In the genomic region with DNA sequence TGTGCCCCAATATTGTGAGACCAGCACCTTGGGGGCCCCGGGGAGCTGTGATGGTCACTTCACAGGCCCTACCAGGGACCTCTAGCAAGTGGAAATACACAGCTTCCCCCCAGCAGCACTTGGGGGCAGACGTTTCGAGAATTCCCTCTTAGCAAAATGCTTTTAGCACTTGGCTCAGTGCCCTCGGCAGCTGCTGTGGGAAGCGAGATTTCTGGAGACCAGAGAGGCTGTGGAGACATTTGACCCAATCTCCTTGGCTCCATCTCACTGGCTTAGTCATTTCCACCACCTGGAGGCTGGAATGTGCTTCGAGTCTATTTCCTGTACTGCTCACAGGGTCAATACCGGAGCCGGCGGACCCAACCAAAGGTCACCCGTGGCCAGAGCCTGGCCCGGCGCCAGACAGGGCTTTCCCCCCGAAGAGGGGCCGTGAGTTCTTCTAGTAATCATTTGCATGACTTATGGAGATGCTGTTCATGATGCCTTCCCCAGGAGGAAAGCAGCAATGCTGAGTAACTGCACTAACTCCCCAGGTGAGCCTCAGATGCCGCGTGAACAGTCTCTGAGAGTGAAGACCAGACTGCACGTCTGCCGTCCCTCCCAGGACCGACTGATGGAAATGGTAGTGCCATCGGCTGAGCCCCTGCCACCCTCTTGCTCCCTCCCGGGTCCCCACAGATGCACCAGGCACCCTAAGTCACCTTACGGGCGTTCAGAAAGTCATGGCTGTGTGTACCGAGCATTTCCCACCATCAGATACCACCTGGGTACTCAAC, we compare ENCODE assay signal across 8 cellular contexts. TPM values are rescaled to one million over a fixed set of nuclear protein-coding genes. Genes with fewer than 3 reads are reported as not detected.
DNase-seq lines count a peak whose midpoint lies in the region; ATAC-seq, FAIRE-seq and TF ChIP-seq lines count a peak whose summit lies in the region.

No MANE protein-coding gene starts in this region.

- peak overlapping the region; percentile 67 for H3K4me2 ChIP-seq in A549

- peaks cover 0 to 2% of the 10 kb centered on the region in 2 donors for H3K36me3 Mint-ChIP-seq in activated T-cell treated with anti-CD3 and anti-CD28 coated beads, Interleukin-2, amount 50 U/mL, for 72 hours (ENCODE audit: insufficient read depth in 2 of 2)

- peaks cover 35% of the 10 kb centered on the region for H3K4me1 ChIP-seq in A549
- H3K4me1 ChIP-seq in thyroid gland, result peaks cover 1 to 15% of the 10 kb centered on the region in 2 donors

- 70% methylated on average over 8 of the region's 24 CpGs for WGBS in A549 (ENCODE audit: missing lambda C conversion rate)
- 35 to 76% methylated on average over 12 to 14 of the region's 24 CpGs for WGBS in thyroid gland, 2 donors

- POLR2A ChIA-PET in A549 (lab: Yijun Ruan, JAX), result no interaction called here

- H3K27me3 ChIP-seq in kidney epithelial cell (ENCODE audit: control insufficient read depth, insufficient read depth, low read length), result peaks cover 2% of the 10 kb centered on the region
- H3K27me3 ChIP-seq in thyroid gland, result no peaks in the 10 kb centered on the region

- DNase-seq in A549 (ENCODE audit: low read depth in 1 of 2, low spot score in 1 of 2), result peak; percentile 65 to 68
- peak; percentile 58 for DNase-seq in brain pericyte (ENCODE audit: low read depth, low spot score)
- DNase-seq in kidney epithelial cell (ENCODE audit: low read depth), result peak; percentile 63
- peak; percentile 49 to 65 for DNase-seq in thyroid gland
- no peak for DNase-seq in activated T-cell treated with anti-CD3 and anti-CD28 coated beads, Interleukin-2, amount 50 U/mL, for 72 hours
- no peak for DNase-seq in stimulated activated CD8-positive, alpha-beta memory T cell treated with anti-CD3 and anti-CD28 coated beads, Interleukin-4, amount 100 ng/mL, for 48 hours

- peak; percentile 48 to 82; a peak in 4 of 6 replicates for ATAC-seq in A549
- ATAC-seq in activated T-cell treated with anti-CD3 and anti-CD28 coated beads, Interleukin-2, amount 50 U/mL, for 72 hours (replicated peaks in 1 of 2), result no peak
- ATAC-seq in GM21390 (IDR thresholded peaks at IDR 0.05; ENCODE audit: unreplicated experiment), result no peak

- FAIRE-seq in A549 (lab: Jason Lieb, UNC), result no peak

- intact Hi-C loops in thyroid gland (cut with DNase I), result no loop called here

- H3K27ac Mint-ChIP-seq in activated T-cell treated with anti-CD3 and anti-CD28 coated beads, Interleukin-2, amount 50 U/mL, for 72 hours, result no peak overlapping the region

- no peak for TF ChIP-seq EP300 in A549 (IDR thresholded peaks at IDR 0.05)
- 0 out of 2 replicates have a peak, but pooled peaks have one; percentile 13 for TF ChIP-seq EP300 in Ishikawa (IDR thresholded peaks at IDR 0.05; ENCODE audit: borderline replicate concordance)

- TF ChIP-seq RAD21 in A549 (conservative IDR thresholded peaks at IDR 0.05 in 1 of 2, IDR thresholded peaks at IDR 0.05 in 1 of 2) (peak in 1 of 2 experiments; percentile 29; a peak in 1 of 5 replicates), Ishikawa (IDR thresholded peaks at IDR 0.05; ENCODE audit: low read depth) (peak; percentile 51; the same call in 1 of the 2 replicates)

- no peaks in the 10 kb centered on the region for H3K36me3 ChIP-seq in kidney epithelial cell (ENCODE audit: control insufficient read depth, insufficient read depth, low read length)
- H3K36me3 ChIP-seq in thyroid gland, result no peaks in the 10 kb centered on the region

- TF ChIP-seq POLR2A in A549 (IDR thresholded peaks at IDR 0.05; ENCODE audit: low read length) (no peak), thyroid gland (IDR thresholded peaks at IDR 0.05) (no peak)

- no peak overlapping the region for H3K4me3 Mint-ChIP-seq in activated T-cell treated with anti-CD3 and anti-CD28 coated beads, Interleukin-2, amount 50 U/mL, for 72 hours

- H3K9me3 Mint-ChIP-seq in activated T-cell treated with anti-CD3 and anti-CD28 coated beads, Interleukin-2, amount 50 U/mL, for 72 hours, result no peaks in the 10 kb centered on the region

- no peaks in the 10 kb centered on the region for H3K9me3 ChIP-seq in A549
- no peaks in the 10 kb centered on the region for H3K9me3 ChIP-seq in thyroid gland

- TF ChIP-seq CTCF in A549 (IDR thresholded peaks at IDR 0.05) (peak; percentile 26; the same call in 1 of the 3 replicates), kidney epithelial cell (IDR thresholded peaks at IDR 0.05; ENCODE audit: insufficient read depth, low read length, poor library complexity, severe bottlenecking) (peak; percentile 38), thyroid gland (IDR thresholded peaks at IDR 0.05) (peak in 1 of 6 experiments; percentile 40)

- H3K27ac ChIP-seq in A549 (peak overlapping the region; percentile 78 to 85), thyroid gland (peak overlapping the region in 2 of 3 donors; percentile 15 to 53)

- CTCF ChIA-PET in A549 (lab: Yijun Ruan, JAX), result interaction anchor here (0.7 to 2.3 kb wide), 8 partner anchors 8 to 150 kb away, joined by 3 to 6 read pairs (median 4); partner anchors contain the start of gene PRDM15

- peaks cover 36% of the 10 kb centered on the region for H3K27me3 Mint-ChIP-seq in activated T-cell treated with anti-CD3 and anti-CD28 coated beads, Interleukin-2, amount 50 U/mL, for 72 hours (ENCODE audit: low read depth)

- H3K4me3 ChIP-seq in A549, result no peak overlapping the region
- H3K4me3 ChIP-seq in kidney epithelial cell (ENCODE audit: low read depth, low read length), result no peak overlapping the region
- H3K4me3 ChIP-seq in thyroid gland (replicated peaks in 1 of 3), result no peak overlapping the region

- H3K4me1 Mint-ChIP-seq in activated T-cell treated with anti-CD3 and anti-CD28 coated beads, Interleukin-2, amount 50 U/mL, for 72 hours (ENCODE audit: low read depth), result peaks cover 33% of the 10 kb centered on the region

TF ChIP-seq in A549, 52 proteins besides CTCF, POLR2A, EP300 and RAD21 (continues in another document):
- 0 out of 3 replicates have a peak, but pooled peaks have one; percentile 16 for TF ChIP-seq SMC3 (IDR thresholded peaks at IDR 0.05)
- TF ChIP-seq CBX8 (IDR thresholded peaks at IDR 0.05), result no peak
- TF ChIP-seq CEBPB (IDR thresholded peaks at IDR 0.05), result no peak
- TF ChIP-seq FOSL2 (IDR thresholded peaks at IDR 0.05), result no peak
- peak; percentile 42; the same call in 1 of the 2 replicates for TF ChIP-seq FOSL2 (CRISPR knock-in tag; IDR thresholded peaks at IDR 0.05)
- TF ChIP-seq JUNB (IDR thresholded peaks at IDR 0.05), result 0 out of 2 replicates have a peak, but pooled peaks have one; percentile 25
- TF ChIP-seq HOXB13 (CRISPR knock-in tag; IDR thresholded peaks at IDR 0.05; ENCODE audit: low read depth), result no peak
- 0 out of 2 replicates have a peak, but pooled peaks have one; percentile 23 for TF ChIP-seq E2F6 (IDR thresholded peaks at IDR 0.05; ENCODE audit: borderline replicate concordance, low read depth)

TF ChIP-seq in Ishikawa, 13 proteins besides CTCF, POLR2A, EP300 and RAD21 (continues in another document):
- TF ChIP-seq REST (IDR thresholded peaks at IDR 0.05; ENCODE audit: low read depth), result no peak
- TF ChIP-seq CREB1 (IDR thresholded peaks at IDR 0.05; ENCODE audit: low read depth), result no peak
- peak; percentile 72 for TF ChIP-seq TCF12 (IDR thresholded peaks at IDR 0.05; ENCODE audit: low read depth)
- TF ChIP-seq YY1 (IDR thresholded peaks at IDR 0.05; ENCODE audit: low read depth), result no peak
- TF ChIP-seq TEAD4 (IDR thresholded peaks at IDR 0.05), result peak; percentile 96
- TF ChIP-seq FOXM1 (IDR thresholded peaks at IDR 0.05; ENCODE audit: borderline replicate concordance, low read depth), result no peak
- no peak for TF ChIP-seq EGR1 (IDR thresholded peaks at IDR 0.05)

RNA-seq across cellular contexts. Expression of gene C2CD2, which starts 4.4 kb away (rescaled TPM):
- 13.5 and 17.4 TPM in 2 replicates for polyA plus RNA-seq in A549 (2011; rRNA removed)
- 7.4 and 8.4 TPM in 2 replicates for polyA plus RNA-seq in A549 (2012; cell fraction: cytosol; rRNA removed)
- polyA plus RNA-seq in A549 (2012; cell fraction: nucleus; rRNA removed), result 11.6 and 13.8 TPM in 2 replicates
- polyA plus RNA-seq in A549 (2017; fragmentation: RNase III; extraction: RNeasy Plus Mini Kit Qiagen cat#74134 plus additional on column Dnase treatment), result 6.9 to 7.1 TPM (median 7.0 TPM) in 3 replicates
- 39.0 and 49.5 TPM in 2 replicates for polyA minus RNA-seq in A549 (2011; rRNA and poly(A)+ RNA removed)
- 15.8 and 20.8 TPM in 2 replicates for total RNA-seq in kidney epithelial cell
- total RNA-seq in thyroid gland, result 10 to 100 TPM; 12.7 to 22.7 (median 20.0) TPM
- total RNA-seq in activated T-cell treated with anti-CD3 and anti-CD28 coated beads, Interleukin-2, amount 50 U/mL, for 72 hours, result 10 to 100 TPM in 1 of 2 donors, 1 to 10 TPM in 1; 6.9 to 15.1 TPM

RNA-seq across cellular contexts. Expression of gene ZBTB21, which starts 52.0 kb away (rescaled TPM):
- polyA plus RNA-seq in A549 (2011; rRNA removed) (12.4 and 13.1 TPM in 2 replicates), A549 (2017; fragmentation: RNase III; extraction: RNeasy Plus Mini Kit Qiagen cat#74134 plus additional on column Dnase treatment) (5.4 to 5.7 TPM (median 5.4 TPM) in 3 replicates)
- 2.9 and 3.1 TPM in 2 replicates for polyA plus RNA-seq in A549 (2012; cell fraction: cytosol; rRNA removed)
- polyA plus RNA-seq in A549 (2012; cell fraction: nucleus; rRNA removed), result 1.7 and 2.3 TPM in 2 replicates
- polyA minus RNA-seq in A549 (2011; rRNA and poly(A)+ RNA removed), result 24.2 and 30.9 TPM in 2 replicates
- total RNA-seq in kidney epithelial cell (13.1 and 13.8 TPM in 2 replicates), thyroid gland (10 to 100 TPM; 16.3 to 33.5 (median 18.6) TPM)
- 10 to 100 TPM; 35.6 to 43.3 TPM for total RNA-seq in activated T-cell treated with anti-CD3 and anti-CD28 coated beads, Interleukin-2, amount 50 U/mL, for 72 hours

Comparison
In these comparisons a context has a peak if more than half of its experiments do, and no peak if none do; other contexts are left out.
1. ATAC-seq: peak in A549 (2 of 2); none in activated T-cell treated with anti-CD3 and anti-CD28 coated beads, Interleukin-2, amount 50 U/mL, for 72 hours (0 of 2) and GM21390 (single experiment).
2. DNase-seq: peak in A549 (2 of 2), brain pericyte (single experiment), kidney epithelial cell (single experiment) and thyroid gland (2 of 2); none in activated T-cell treated with anti-CD3 and anti-CD28 coated beads, Interleukin-2, amount 50 U/mL, for 72 hours (0 of 2) and stimulated activated CD8-positive, alpha-beta memory T cell treated with anti-CD3 and anti-CD28 coated beads, Interleukin-4, amount 100 ng/mL, for 48 hours (single experiment).